Comparison of ENCODE assay signal across 8 cellular contexts in genomic region chrX:155867821-155868220, GRCh38.
"Had no signal": no experiment of that assay in that cellular context is flagged by ENCODE, and none has a peak within 500 bp of the region (broad histone marks: within the 10 kb centered on the region; RNA-seq: fewer than 3 reads in every experiment).

No MANE protein-coding gene starts in this region.

- FAIRE-seq: HepG2, HTR-8/SVneo had no signal

- ATAC-seq: HepG2 had no signal

- H3K27ac ChIP-seq: HL-60, KMS-11 had no signal

- H3K4me3 Mint-ChIP-seq: IgD-negative memory B cell had no signal

- H3K27ac Mint-ChIP-seq: IgD-negative memory B cell had no signal

- H3K4me2 ChIP-seq: KMS-11 had no signal

- H3K4me1 Mint-ChIP-seq: IgD-negative memory B cell had no signal

- H3K36me3 Mint-ChIP-seq: IgD-negative memory B cell had no signal

- DNase-seq: IMR-90, KBM-7, KG1 had no signal

- H3K27me3 Mint-ChIP-seq: IgD-negative memory B cell had no signal

- H3K9ac ChIP-seq: KMS-11 had no signal
